17 cellular contexts compared by ENCODE assay signal in the genomic region with DNA sequence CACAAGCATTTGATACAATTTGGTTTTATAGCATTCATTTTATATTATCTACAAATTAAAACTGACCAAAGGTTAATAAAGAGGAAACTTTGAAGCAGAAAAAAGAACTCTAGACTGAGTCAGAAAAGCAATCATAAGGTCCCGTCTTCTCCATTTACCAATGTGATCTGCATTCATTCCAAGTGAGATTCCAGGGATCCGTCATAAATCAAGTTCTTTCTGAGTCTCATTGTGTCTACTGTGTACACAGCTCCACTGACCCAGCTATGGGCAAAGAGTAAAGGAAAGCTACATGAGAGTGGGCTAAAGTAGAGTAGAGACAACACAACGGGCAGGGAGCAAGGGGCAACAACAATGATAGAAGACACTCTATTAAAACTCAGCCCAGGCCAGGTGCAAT. TPM values are rescaled to one million over a fixed set of nuclear protein-coding genes. Genes with fewer than 3 reads are reported as not detected.
A peak's percentile ranks its signal among the peaks of the same experiment; 100 is the strongest.
DNase-seq lines count a peak whose midpoint lies in the region; ATAC-seq and TF ChIP-seq lines count a peak whose summit lies in the region.
"Had no signal": no experiment of that assay in that cellular context is flagged by ENCODE, and none has a peak within 500 bp of the region (broad histone marks: within the 10 kb centered on the region; RNA-seq: fewer than 3 reads in every experiment).

No MANE protein-coding gene starts in this region.

- intact Hi-C loops in left colon (cut with DNase I, micrococcal nuclease) = no loop called here
- intact Hi-C loops in psoas muscle (cut with DNase I) = no loop called here

- H3K9me3 Mint-ChIP-seq in nephron progenitor cell = peaks cover 4% of the 10 kb centered on the region
- H3K9me3 Mint-ChIP-seq in stimulated activated naive B cell treated with anti-CD40 and anti-IgM and Interleukin-4, amounts not matched to agents 10 μg/mL and 1 μg/mL and 100 μg/mL, for 72 hours = no peaks in the 10 kb centered on the region
- H3K9me3 Mint-ChIP-seq: CD4-positive, alpha-beta memory T cell; HFFc6 had no signal

- ATAC-seq in left colon (peak; percentile 75), psoas muscle (peak in 3 of 4 donors; percentile 49 to 88 (median 64))
- no peak for ATAC-seq in stimulated activated naive B cell treated with anti-CD40 and anti-IgM and Interleukin-4, amounts not matched to agents 10 μg/mL and 1 μg/mL and 100 μg/mL, for 72 hours (replicated peaks)

- H3K27ac ChIP-seq in psoas muscle = no peak overlapping the region

- no peak overlapping the region for H3K4me3 Mint-ChIP-seq in nephron progenitor cell
- H3K4me3 Mint-ChIP-seq in stimulated activated naive B cell treated with anti-CD40 and anti-IgM and Interleukin-4, amounts not matched to agents 10 μg/mL and 1 μg/mL and 100 μg/mL, for 72 hours = no peak overlapping the region
- H3K4me3 Mint-ChIP-seq: CD4-positive, alpha-beta memory T cell; HFFc6 had no signal

- no peaks in the 10 kb centered on the region for H3K9me3 ChIP-seq in psoas muscle
- H3K9me3 ChIP-seq: HAP-1 had no signal

- 34 to 55% (median 40%) methylated on average over 3 of the region's 3 CpGs for WGBS in psoas muscle, 3 donors

- no peak for DNase-seq in left colon
- DNase-seq in nephron progenitor cell = no peak
- DNase-seq in psoas muscle = no peak
- DNase-seq in effector CD4-positive, alpha-beta T cell = no peak
- DNase-seq in anterior cingulate cortex (lab: John Stamatoyannopoulos, UW) = no peak
- DNase-seq in foreskin fibroblast = no peak
- DNase-seq in stimulated activated naive B cell treated with anti-CD40 and anti-IgM and Interleukin-4, amounts not matched to agents 10 μg/mL and 1 μg/mL and 100 μg/mL, for 72 hours = no peak
- DNase-seq: C1 segment of cervical spinal cord; Calu3; CD4-positive, alpha-beta memory T cell; COR-L47; DMS53; DMS79 treated with DMSO at 0.1 percent for 48 hours; GF-D8; GOT3; HFFc6 had no signal

- H3K4me1 ChIP-seq in psoas muscle = peaks cover 8% of the 10 kb centered on the region

- no peaks in the 10 kb centered on the region for H3K36me3 ChIP-seq in psoas muscle (ENCODE audit: insufficient read depth in 1 of 2, low read depth in 1 of 2)
- H3K36me3 ChIP-seq: HAP-1 had no signal

- no peak for TF ChIP-seq CTCF in nephron progenitor cell (IDR thresholded peaks at IDR 0.05)
- no peak for TF ChIP-seq CTCF in psoas muscle (IDR thresholded peaks at IDR 0.05)
- TF ChIP-seq CTCF in foreskin fibroblast (IDR thresholded peaks at IDR 0.05; ENCODE audit: low read depth, low read length) = no peak

- peak overlapping the region; percentile 84 for H3K27ac Mint-ChIP-seq in nephron progenitor cell
- H3K27ac Mint-ChIP-seq in stimulated activated naive B cell treated with anti-CD40 and anti-IgM and Interleukin-4, amounts not matched to agents 10 μg/mL and 1 μg/mL and 100 μg/mL, for 72 hours = no peak overlapping the region
- H3K27ac Mint-ChIP-seq: CD4-positive, alpha-beta memory T cell; HFFc6 had no signal

- peaks cover 13% of the 10 kb centered on the region for H3K4me1 Mint-ChIP-seq in nephron progenitor cell
- H3K4me1 Mint-ChIP-seq in stimulated activated naive B cell treated with anti-CD40 and anti-IgM and Interleukin-4, amounts not matched to agents 10 μg/mL and 1 μg/mL and 100 μg/mL, for 72 hours = peaks cover 14 to 37% of the 10 kb centered on the region in 2 donors

- peaks cover 52% of the 10 kb centered on the region for H3K36me3 Mint-ChIP-seq in nephron progenitor cell (ENCODE audit: low read depth)
- peaks cover 18 to 25% of the 10 kb centered on the region in 2 donors for H3K36me3 Mint-ChIP-seq in stimulated activated naive B cell treated with anti-CD40 and anti-IgM and Interleukin-4, amounts not matched to agents 10 μg/mL and 1 μg/mL and 100 μg/mL, for 72 hours

- no peaks in the 10 kb centered on the region for H3K27me3 ChIP-seq in psoas muscle (ENCODE audit: insufficient read depth in 3 of 3, low read length in 2 of 3)

- H3K4me3 ChIP-seq in psoas muscle (no peak overlapping the region), foreskin fibroblast (ENCODE audit: low read depth in 1 of 2, low read length in 2 of 2) (no peak overlapping the region)
- H3K4me3 ChIP-seq: HAP-1 had no signal

- H3K27me3 Mint-ChIP-seq in nephron progenitor cell (ENCODE audit: low read depth, poor library complexity) = no peaks in the 10 kb centered on the region
- H3K27me3 Mint-ChIP-seq in stimulated activated naive B cell treated with anti-CD40 and anti-IgM and Interleukin-4, amounts not matched to agents 10 μg/mL and 1 μg/mL and 100 μg/mL, for 72 hours = no peaks in the 10 kb centered on the region
- H3K27me3 Mint-ChIP-seq: CD4-positive, alpha-beta memory T cell had no signal

RNA-seq across cellular contexts. Expression of a gene that starts 15.3 kb away (rescaled TPM):
- total RNA-seq in left colon (10 to 100 TPM; 18.8 to 23.3 TPM), psoas muscle (10 to 100 TPM; 13.8 to 28.6 (median 21.2) TPM)
- polyA plus RNA-seq in psoas muscle = 10 to 100 TPM in 1 of 3 donors, 1 to 10 TPM in 2; 5.3 to 18.9 (median 6.3) TPM

Comparison
In these comparisons a context has a peak if more than half of its experiments do, and no peak if none do; other contexts are left out.
1. ATAC-seq: peak in left colon (single experiment) and psoas muscle (3 of 4); none in stimulated activated naive B cell treated with anti-CD40 and anti-IgM and Interleukin-4, amounts not matched to agents 10 μg/mL and 1 μg/mL and 100 μg/mL, for 72 hours (0 of 2).